Comparison of ENCODE assay signal across 8 cellular contexts in the genomic region with DNA sequence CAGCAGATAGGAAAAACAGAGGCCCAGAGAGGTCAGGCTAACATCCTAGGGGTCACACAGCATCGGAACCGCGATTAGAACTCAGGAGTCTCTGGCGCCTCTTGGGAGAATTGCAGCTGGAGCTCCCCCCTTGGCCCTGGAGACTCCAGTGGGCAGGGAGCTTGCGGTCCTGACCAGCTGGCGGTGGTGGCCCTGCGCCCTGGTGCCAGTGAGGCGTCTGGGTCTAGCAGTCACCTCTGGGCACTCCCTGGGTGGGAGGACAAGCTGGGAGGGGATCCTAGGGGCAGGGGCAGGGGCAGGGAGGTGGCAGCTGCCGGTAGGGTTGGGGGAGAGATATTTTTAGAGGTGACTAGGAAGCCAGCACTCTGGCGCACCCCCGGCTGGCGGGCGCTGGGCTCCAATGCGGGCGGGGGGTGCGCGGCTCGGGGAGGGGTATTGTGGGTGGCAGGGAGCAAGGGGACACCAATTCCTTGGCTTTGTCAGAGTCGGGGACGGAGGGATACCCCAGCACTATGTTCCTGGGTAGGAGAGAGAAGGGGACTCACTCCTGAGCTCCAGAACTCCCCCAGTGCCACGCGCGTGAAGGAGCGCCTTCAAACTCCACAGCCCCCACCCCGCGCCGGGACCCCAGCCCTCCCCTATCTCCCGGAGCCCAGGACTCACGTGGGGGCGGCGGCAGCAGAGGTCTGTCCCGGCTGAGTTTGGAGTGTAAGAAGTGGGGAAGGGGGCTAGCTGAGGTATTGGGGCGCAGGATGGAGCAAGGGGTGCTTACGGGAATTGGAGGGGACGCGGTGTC. TPM values are rescaled to one million over a fixed set of nuclear protein-coding genes. Genes with fewer than 3 reads are reported as not detected.
DNase-seq lines count a peak whose midpoint lies in the region; ATAC-seq and TF ChIP-seq lines count a peak whose summit lies in the region.

No MANE protein-coding gene starts in this region.

- peak overlapping the region in 5 of 9 donors; percentile 30 to 52 (median 38) for H3K27ac Mint-ChIP-seq in naive thymus-derived CD4-positive, alpha-beta T cell

- POLR2A ChIA-PET in naive thymus-derived CD4-positive, alpha-beta T cell (lab: Charles Lee) = interaction anchor here (0.6 to 8.9 kb wide), 4 partner anchors 10 to 49 kb away, joined by 3 to 80 read pairs (median 10); no protein-coding TSS in a partner anchor

- H3K9me3 Mint-ChIP-seq in naive thymus-derived CD4-positive, alpha-beta T cell = peaks cover 0 to 3% (median 0%) of the 10 kb centered on the region in 11 donors

- H4K20me1 ChIP-seq in BLaER1 treated with 17β-estradiol and CSF1 and Interleukin-3, amounts not matched to agents 10 nM and 100 nM = peaks cover 0 to 32% (median 3%) of the 10 kb centered on the region in 11 experiments; a peak in 8 of 22 replicates

- H3K4me2 ChIP-seq in BLaER1 treated with 17β-estradiol and CSF1 and Interleukin-3, amounts not matched to agents 10 nM and 100 nM = peak overlapping the region; percentile 83 to 99 (median 97)

- H3K9me3 ChIP-seq in BLaER1 treated with 17β-estradiol and CSF1 and Interleukin-3, amounts not matched to agents 10 nM and 100 nM (replicated peaks in 1 of 11) = no peaks in the 10 kb centered on the region
- H3K9me3 ChIP-seq in naive thymus-derived CD4-positive, alpha-beta T cell (ENCODE audit: control insufficient read depth in 2 of 3, low read length in 3 of 3) = no peaks in the 10 kb centered on the region

- H3K4me3 Mint-ChIP-seq in naive thymus-derived CD4-positive, alpha-beta T cell = peak overlapping the region; percentile 81 to 94 (median 86)

- peaks cover 0 to 31% (median 16%) of the 10 kb centered on the region in 7 donors for H3K4me1 Mint-ChIP-seq in naive thymus-derived CD4-positive, alpha-beta T cell

- TF ChIP-seq CTCF in HL-60 (IDR thresholded peaks at IDR 0.05; ENCODE audit: insufficient read depth, low read length) (no peak), choroid plexus epithelial cell (conservative IDR thresholded peaks at IDR 0.05; ENCODE audit: low read depth, low read length) (no peak)

- no peak for ATAC-seq in naive thymus-derived CD4-positive, alpha-beta T cell

- H3K27ac ChIP-seq in BLaER1 treated with 17β-estradiol and CSF1 and Interleukin-3, amounts not matched to agents 10 nM and 100 nM = no peak overlapping the region
- H3K27ac ChIP-seq in HL-60 (replicated peaks) = no peak overlapping the region
- H3K27ac ChIP-seq in naive thymus-derived CD4-positive, alpha-beta T cell (ENCODE audit: low read depth, low read length) = no peak overlapping the region

- H3K36me3 ChIP-seq in BLaER1 treated with 17β-estradiol and CSF1 and Interleukin-3, amounts not matched to agents 10 nM and 100 nM = no peaks in the 10 kb centered on the region
- no peaks in the 10 kb centered on the region for H3K36me3 ChIP-seq in naive thymus-derived CD4-positive, alpha-beta T cell (ENCODE audit: control insufficient read depth in 2 of 3, insufficient read depth in 3 of 3, low read length in 3 of 3)

- H3K4me1 ChIP-seq in BLaER1 treated with 17β-estradiol and CSF1 and Interleukin-3, amounts not matched to agents 10 nM and 100 nM = peaks cover 8 to 39% (median 31%) of the 10 kb centered on the region in 10 experiments; a peak in 18 of 20 replicates
- peaks cover 11 to 18% of the 10 kb centered on the region in 2 donors for H3K4me1 ChIP-seq in naive thymus-derived CD4-positive, alpha-beta T cell (ENCODE audit: control insufficient read depth in 2 of 2, insufficient read depth in 2 of 2, low read length in 2 of 2)

- intact Hi-C loops in naive thymus-derived CD4-positive, alpha-beta T cell (cut with micrococcal nuclease) = loop anchor here (1.0 to 10.0 kb wide), 5 partner anchors 12 to 285 kb away; a partner anchor contains a TSS

- DNase-seq in HL-60 (ENCODE audit: low read depth in 1 of 2, low spot score in 1 of 2) (no peak), choroid plexus epithelial cell (ENCODE audit: low read depth) (no peak), NCI-H2081 (lab: John Stamatoyannopoulos, UW) (no peak), SHP77 treated with DMSO at 0.1 percent for 48 hours (lab: John Stamatoyannopoulos, UW) (no peak), NCI-H2227 (lab: John Stamatoyannopoulos, UW; ENCODE audit: unreplicated experiment) (no peak)
- no peak for DNase-seq in naive thymus-derived CD4-positive, alpha-beta T cell
- DNase-seq in activated CD4-positive, alpha-beta T cell treated with anti-CD3 and anti-CD28 coated beads for 1 hour = no peak

- peaks cover 0 to 47% (median 4%) of the 10 kb centered on the region in 5 donors for H3K27me3 Mint-ChIP-seq in naive thymus-derived CD4-positive, alpha-beta T cell

- peak overlapping the region; percentile 56 to 71 (median 62) for H3K4me3 ChIP-seq in BLaER1 treated with 17β-estradiol and CSF1 and Interleukin-3, amounts not matched to agents 10 nM and 100 nM
- H3K4me3 ChIP-seq in HL-60 (replicated peaks; ENCODE audit: insufficient read depth, low read length) (peak overlapping the region; percentile 65), choroid plexus epithelial cell (ENCODE audit: low read depth, low read length) (peak overlapping the region; percentile 85)
- peak overlapping the region; percentile 62 for H3K4me3 ChIP-seq in naive thymus-derived CD4-positive, alpha-beta T cell (ENCODE audit: low read length)

- CTCF ChIA-PET in naive thymus-derived CD4-positive, alpha-beta T cell (lab: Charles Lee) = interaction anchor here (1.6 to 7.0 kb wide), 3 partner anchors 38 to 60 kb away, joined by 3 to 143 read pairs (median 11); no protein-coding TSS in a partner anchor

- H3K36me3 Mint-ChIP-seq in naive thymus-derived CD4-positive, alpha-beta T cell = peaks cover 0 to 6% (median 0%) of the 10 kb centered on the region in 5 donors

- peak overlapping the region; percentile 7 to 71 (median 63); a peak in 20 of 22 replicates for H3K9ac ChIP-seq in BLaER1 treated with 17β-estradiol and CSF1 and Interleukin-3, amounts not matched to agents 10 nM and 100 nM

- H3K27me3 ChIP-seq in BLaER1 treated with 17β-estradiol and CSF1 and Interleukin-3, amounts not matched to agents 10 nM and 100 nM = peaks cover 46 to 59% (median 58%) of the 10 kb centered on the region in 11 experiments
- H3K27me3 ChIP-seq in HL-60 (ENCODE audit: insufficient read depth, poor library complexity, severe bottlenecking) = peaks cover 28% of the 10 kb centered on the region
- H3K27me3 ChIP-seq in naive thymus-derived CD4-positive, alpha-beta T cell (ENCODE audit: control insufficient read depth in 2 of 2, insufficient read depth in 2 of 2, low read length in 2 of 2) = no peaks in the 10 kb centered on the region

RNA-seq across cellular contexts. Expression of a gene that starts 0.6 kb away (rescaled TPM):
- under 1 TPM in 1 of 5 experiments, not detected in 4; 0.17 TPM for total RNA-seq in naive thymus-derived CD4-positive, alpha-beta T cell
- under 1 TPM; 0.46 to 0.99 TPM for polyA plus RNA-seq in naive thymus-derived CD4-positive, alpha-beta T cell

RNA-seq across cellular contexts. Expression of a gene that starts 19.5 kb away (rescaled TPM):
- total RNA-seq in naive thymus-derived CD4-positive, alpha-beta T cell = 10 to 100 TPM in 3 of 5 experiments, 1 to 10 TPM in 2; 8.2 to 57.8 (median 11.0) TPM
- 10 to 100 TPM; 15.0 to 21.8 TPM for polyA plus RNA-seq in naive thymus-derived CD4-positive, alpha-beta T cell

RNA-seq across cellular contexts. Expression of a gene that starts 19.6 kb away (rescaled TPM):
- 10 to 100 TPM in 2 of 5 experiments, 1 to 10 TPM in 3; 2.8 to 16.9 (median 5.1) TPM for total RNA-seq in naive thymus-derived CD4-positive, alpha-beta T cell
- polyA plus RNA-seq in naive thymus-derived CD4-positive, alpha-beta T cell = 10 to 100 TPM in 1 of 2 donors, 1 to 10 TPM in 1; 8.3 to 11.7 TPM
